Comparison of ENCODE assay signal across 9 cellular contexts in genomic region chr4:24659241-24659961, GRCh38.
DNase-seq lines count a peak whose midpoint lies in the region; ATAC-seq and TF ChIP-seq lines count a peak whose summit lies in the region.
"Had no signal": no experiment of that assay in that cellular context is flagged by ENCODE, and none has a peak within 500 bp of the region (broad histone marks: within the 10 kb centered on the region; RNA-seq: fewer than 3 reads in every experiment).

No MANE protein-coding gene starts in this region.

- no peaks in the 10 kb centered on the region for H3K27me3 ChIP-seq in NT2/D1 (ENCODE audit: insufficient read depth, insufficient read length)

- H3K9me3 ChIP-seq in NT2/D1 (ENCODE audit: insufficient read depth, low read length): no peaks in the 10 kb centered on the region

- no peak for TF ChIP-seq RAD21 in Ishikawa (IDR thresholded peaks at IDR 0.05; ENCODE audit: low read depth)

- TF ChIP-seq EP300 in Ishikawa (IDR thresholded peaks at IDR 0.05; ENCODE audit: borderline replicate concordance): no peak

- no peak overlapping the region for H3K9ac ChIP-seq in NT2/D1 (ENCODE audit: insufficient read length, low read depth)

- H3K36me3 ChIP-seq in NT2/D1 (ENCODE audit: insufficient read depth, insufficient read length, low read length): no peaks in the 10 kb centered on the region

- no peak overlapping the region for H3K4me3 ChIP-seq in NT2/D1 (ENCODE audit: insufficient read length, low read depth)

- DNase-seq in NT2/D1 (ENCODE audit: low read depth, low spot score) (peak; percentile 35), hippocampal formation (lab: John Stamatoyannopoulos, UW) (peak; percentile 53 to 88), superior temporal gyrus (ENCODE audit: extremely low spot score) (peak; percentile 89), NCI-H1694 (lab: John Stamatoyannopoulos, UW) (no peak)
- DNase-seq: activated T-cell treated with anti-CD3 and anti-CD28 coated beads, Interleukin-2, amount 50 U/mL, for 1 hour; GF-D8 had no signal

- peaks cover 9% of the 10 kb centered on the region for H3K4me1 ChIP-seq in NT2/D1 (ENCODE audit: insufficient read depth, insufficient read length)

- ATAC-seq in HG03571 (IDR thresholded peaks at IDR 0.05; ENCODE audit: unreplicated experiment) (no peak), SK-N-SH treated with all-trans-retinoic acid at 6 μM for 48 hours (no peak; the same call in 2 of the 3 replicates)

TF ChIP-seq in Ishikawa, 13 proteins besides CTCF, POLR2A, EP300 and RAD21:
- TF ChIP-seq USF1 (IDR thresholded peaks at IDR 0.05) (peak; percentile 76), CEBPB (IDR thresholded peaks at IDR 0.05) (no peak)

TF ChIP-seq in SK-N-SH treated with all-trans-retinoic acid at 6 μM for 48 hours, 23 proteins besides CTCF, POLR2A, EP300 and RAD21:
- TF ChIP-seq CSDC2 (CRISPR knock-in tag; IDR thresholded peaks at IDR 0.05) (no peak), GLIS3 (CRISPR knock-in tag; IDR thresholded peaks at IDR 0.05) (no peak), ESRRG (CRISPR knock-in tag; IDR thresholded peaks at IDR 0.05) (no peak), ZNF70 (CRISPR knock-in tag; IDR thresholded peaks at IDR 0.05) (no peak), SNAI2 (CRISPR knock-in tag; IDR thresholded peaks at IDR 0.05) (no peak), OSR1 (CRISPR knock-in tag; IDR thresholded peaks at IDR 0.05) (no peak), ISL1 (CRISPR knock-in tag; IDR thresholded peaks at IDR 0.05) (no peak), RARB (CRISPR knock-in tag; IDR thresholded peaks at IDR 0.05) (no peak), PPARA (CRISPR knock-in tag; IDR thresholded peaks at IDR 0.05; ENCODE audit: borderline replicate concordance) (no peak), PATZ1 (CRISPR knock-in tag; IDR thresholded peaks at IDR 0.05; ENCODE audit: borderline replicate concordance) (no peak), POU6F1 (CRISPR knock-in tag; IDR thresholded peaks at IDR 0.05; ENCODE audit: borderline replicate concordance, low read depth) (no peak), ARNTL (CRISPR knock-in tag; IDR thresholded peaks at IDR 0.05; ENCODE audit: borderline replicate concordance, low read depth) (no peak), ZFP30 (CRISPR knock-in tag; IDR thresholded peaks at IDR 0.05) (no peak), TOX (CRISPR knock-in tag; IDR thresholded peaks at IDR 0.05; ENCODE audit: borderline replicate concordance) (no peak), ZFP3 (CRISPR knock-in tag; IDR thresholded peaks at IDR 0.05) (no peak), CREB5 (CRISPR knock-in tag; IDR thresholded peaks at IDR 0.05; ENCODE audit: low read depth) (no peak), ZNF565 (CRISPR knock-in tag; conservative IDR thresholded peaks at IDR 0.05; ENCODE audit: low read depth) (no peak), ZNF8 (CRISPR knock-in tag; IDR thresholded peaks at IDR 0.05) (no peak)
TF ChIP-seq in SK-N-SH treated with all-trans-retinoic acid at 6 μM for 48 hours: peak in this region for 0.
